ENCODE assay signal across 2 cellular contexts in genomic region chr2:129956171-129956570, GRCh38. TPM values are rescaled to one million over a fixed set of nuclear protein-coding genes. Genes with fewer than 3 reads are reported as not detected.
"Had no signal": no experiment of that assay in that cellular context is flagged by ENCODE, and none has a peak within 500 bp of the region (broad histone marks: within the 10 kb centered on the region; RNA-seq: fewer than 3 reads in every experiment).

No MANE protein-coding gene starts in this region.

RNA-seq across cellular contexts. Expression of gene RAB6C, which starts 23.3 kb away (rescaled TPM):
- polyA plus RNA-seq: endothelial cell of umbilical vein, foreskin keratinocyte had no signal
